In genomic region chr11:104075716-104076115, GRCh38 we compare ENCODE assay signal across 17 cellular contexts. TPM values are rescaled to one million over a fixed set of nuclear protein-coding genes. Genes with fewer than 3 reads are reported as not detected.
"Had no signal": no experiment of that assay in that cellular context is flagged by ENCODE, and none has a peak within 500 bp of the region (broad histone marks: within the 10 kb centered on the region; RNA-seq: fewer than 3 reads in every experiment).

No MANE protein-coding gene starts in this region.

- H3K4me1 ChIP-seq: sigmoid colon, tibial nerve had no signal

- H3K27me3 Mint-ChIP-seq: activated CD4-positive, alpha-beta memory T cell treated with anti-CD3 and anti-CD28 coated beads, Interleukin-2, amount 10 ng/mL, durations not matched to agents 7 days and 5 days; activated naive CD8-positive, alpha-beta T cell; stimulated activated naive B cell treated with anti-CD40 and anti-IgM and Interleukin-4, amounts not matched to agents 10 μg/mL and 1 μg/mL and 100 μg/mL, for 72 hours had no signal

- H3K4me1 Mint-ChIP-seq: activated CD4-positive, alpha-beta memory T cell treated with anti-CD3 and anti-CD28 coated beads, Interleukin-2, amount 10 ng/mL, durations not matched to agents 7 days and 5 days; nephron; T-helper 17 cell had no signal

- H3K9me3 Mint-ChIP-seq: activated CD4-positive, alpha-beta memory T cell treated with anti-CD3 and anti-CD28 coated beads, Interleukin-2, amount 10 ng/mL, durations not matched to agents 7 days and 5 days; nephron; stimulated activated naive B cell treated with anti-CD40 and anti-IgM and Interleukin-4, amounts not matched to agents 10 μg/mL and 1 μg/mL and 100 μg/mL, for 72 hours had no signal

- H3K9me3 ChIP-seq: sigmoid colon, tibial nerve had no signal

- H3K4me3 ChIP-seq: heart left ventricle, sigmoid colon, tibial nerve had no signal

- H3K27ac Mint-ChIP-seq: activated CD4-positive, alpha-beta memory T cell treated with anti-CD3 and anti-CD28 coated beads, Interleukin-2, amount 10 ng/mL, durations not matched to agents 7 days and 5 days; activated naive CD8-positive, alpha-beta T cell; nephron; stimulated activated naive B cell treated with anti-CD40 and anti-IgM and Interleukin-4, amounts not matched to agents 10 μg/mL and 1 μg/mL and 100 μg/mL, for 72 hours; T-helper 17 cell had no signal

- H3K27ac ChIP-seq: sigmoid colon, tibial nerve had no signal

- H3K36me3 ChIP-seq: heart left ventricle, sigmoid colon, tibial nerve had no signal

- H3K4me3 Mint-ChIP-seq: activated CD4-positive, alpha-beta memory T cell treated with anti-CD3 and anti-CD28 coated beads, Interleukin-2, amount 10 ng/mL, durations not matched to agents 7 days and 5 days; activated naive CD8-positive, alpha-beta T cell; nephron; stimulated activated naive B cell treated with anti-CD40 and anti-IgM and Interleukin-4, amounts not matched to agents 10 μg/mL and 1 μg/mL and 100 μg/mL, for 72 hours; T-helper 17 cell had no signal

- H3K36me3 Mint-ChIP-seq: activated naive CD8-positive, alpha-beta T cell; stimulated activated naive B cell treated with anti-CD40 and anti-IgM and Interleukin-4, amounts not matched to agents 10 μg/mL and 1 μg/mL and 100 μg/mL, for 72 hours had no signal

- ATAC-seq: heart left ventricle; left lobe of liver; stimulated activated naive B cell treated with anti-CD40 and anti-IgM and Interleukin-4, amounts not matched to agents 10 μg/mL and 1 μg/mL and 100 μg/mL, for 72 hours; T-helper 17 cell had no signal

- DNase-seq: activated CD4-positive, alpha-beta memory T cell treated with anti-CD3 and anti-CD28 coated beads, Interleukin-2, amount 10 ng/mL, durations not matched to agents 7 days and 5 days; activated gamma-delta T cell; activated T-cell treated with anti-CD3 and anti-CD28 coated beads, Interleukin-2, amount 50 U/mL, for 48 hours; heart left ventricle; mesenchymal stem cell; sigmoid colon; stimulated activated CD4-positive, alpha-beta T cell treated with anti-CD3 and anti-CD28 coated beads, Interleukin-2, amount 100 ng/mL, for 24 hours; stimulated activated naive B cell treated with anti-CD40 and anti-IgM and Interleukin-4, amounts not matched to agents 10 μg/mL and 1 μg/mL and 100 μg/mL, for 72 hours; T-helper 17 cell had no signal

- H3K27me3 ChIP-seq: heart left ventricle, sigmoid colon, tibial nerve had no signal

RNA-seq across cellular contexts. Expression of gene DDI1, which starts 39.3 kb away (rescaled TPM):
- total RNA-seq: activated CD4-positive, alpha-beta memory T cell treated with anti-CD3 and anti-CD28 coated beads, Interleukin-2, amount 10 ng/mL, durations not matched to agents 7 days and 5 days; bronchial epithelial cell; frontal cortex; heart left ventricle; left lobe of liver; osteoblast; pulmonary artery endothelial cell; sigmoid colon; T-helper 17 cell; tibial nerve had no signal
- polyA plus RNA-seq: heart left ventricle, sigmoid colon had no signal
